Comparison of ENCODE assay signal across 8 cellular contexts in genomic region chr6:27177454-27178000, GRCh38.
DNase-seq lines count a peak whose midpoint lies in the region; ATAC-seq lines count a peak whose summit lies in the region.

No MANE protein-coding gene starts in this region.

- intact Hi-C loops in CD4-positive, alpha-beta memory T cell (cut with micrococcal nuclease): loop anchor here (1.0 to 10.0 kb wide), 8 partner anchors 11 to 1767 kb away; no protein-coding TSS in a partner anchor

- peak overlapping the region; percentile 95 to 99 (median 98) for H3K4me3 Mint-ChIP-seq in CD4-positive, alpha-beta memory T cell

- H3K27ac Mint-ChIP-seq in CD4-positive, alpha-beta memory T cell: peak overlapping the region; percentile 86 to 100 (median 93)

- CTCF ChIA-PET in CD4-positive, alpha-beta memory T cell (lab: Charles Lee; ENCODE audit: partially characterized antibody): interaction anchor here (0.9 to 5.3 kb wide), 26 partner anchors 10 to 717 kb away, joined by 3 to 56 read pairs (median 4); partner anchors contain the start of gene POM121L2

- no peaks in the 10 kb centered on the region for H3K36me3 ChIP-seq in CD4-positive, alpha-beta memory T cell (ENCODE audit: insufficient read depth, low read length)

- H3K4me3 ChIP-seq in CD4-positive, alpha-beta memory T cell (ENCODE audit: low read length in 2 of 2): peak overlapping the region; percentile 98

- ATAC-seq in GM19351 (IDR thresholded peaks at IDR 0.05; ENCODE audit: unreplicated experiment) (peak; percentile 65), HG03521 (IDR thresholded peaks at IDR 0.05; ENCODE audit: unreplicated experiment) (peak; percentile 58)

- DNase-seq in CD4-positive, alpha-beta memory T cell: peak; percentile 68 to 79 (median 70)
- DNase-seq in NOMO-1 (lab: John Stamatoyannopoulos, UW; ENCODE audit: unreplicated experiment in 2 of 2) (peak; percentile 79 to 82), activated T-cell treated with anti-CD3 and anti-CD28 coated beads for 24 hours (ENCODE audit: low read depth) (peak; percentile 59), epithelial cell of prostate (ENCODE audit: low read depth, low spot score) (no peak), mucosa of gallbladder (ENCODE audit: low spot score) (peak; percentile 84)
- peak; percentile 79 for DNase-seq in stimulated activated CD8-positive, alpha-beta memory T cell treated with anti-CD3 and anti-CD28 coated beads, Interleukin-4, amount 100 ng/mL, for 48 hours

- H3K27me3 ChIP-seq in CD4-positive, alpha-beta memory T cell (ENCODE audit: insufficient read depth, low read length): no peaks in the 10 kb centered on the region

- H3K9me3 ChIP-seq in CD4-positive, alpha-beta memory T cell (ENCODE audit: control insufficient read depth in 1 of 2, low read length in 2 of 2): no peaks in the 10 kb centered on the region

- peaks cover 0 to 19% (median 0%) of the 10 kb centered on the region in 8 donors for H3K9me3 Mint-ChIP-seq in CD4-positive, alpha-beta memory T cell

- H3K27ac ChIP-seq in CD4-positive, alpha-beta memory T cell (ENCODE audit: low read depth, low read length): peak overlapping the region; percentile 77
- H3K27ac ChIP-seq in epithelial cell of prostate: peak overlapping the region; percentile 63

- H3K4me1 Mint-ChIP-seq in CD4-positive, alpha-beta memory T cell: peaks cover 5 to 29% (median 13%) of the 10 kb centered on the region in 4 donors

- peaks cover 3 to 4% of the 10 kb centered on the region in 2 donors for H3K27me3 Mint-ChIP-seq in CD4-positive, alpha-beta memory T cell

- H3K4me1 ChIP-seq in CD4-positive, alpha-beta memory T cell (ENCODE audit: insufficient read depth, low read length): peaks cover 7% of the 10 kb centered on the region

- peaks cover 0 to 14% of the 10 kb centered on the region in 2 donors for H3K36me3 Mint-ChIP-seq in CD4-positive, alpha-beta memory T cell

- POLR2A ChIA-PET in CD4-positive, alpha-beta memory T cell (lab: Charles Lee; ENCODE audit: partially characterized antibody): interaction anchor here (0.7 to 5.1 kb wide), 35 partner anchors 10 to 1156 kb away, joined by 3 to 53 read pairs (median 6); partner anchors contain the start of genes ZNF184 and ZNF391
